In the genomic region with DNA sequence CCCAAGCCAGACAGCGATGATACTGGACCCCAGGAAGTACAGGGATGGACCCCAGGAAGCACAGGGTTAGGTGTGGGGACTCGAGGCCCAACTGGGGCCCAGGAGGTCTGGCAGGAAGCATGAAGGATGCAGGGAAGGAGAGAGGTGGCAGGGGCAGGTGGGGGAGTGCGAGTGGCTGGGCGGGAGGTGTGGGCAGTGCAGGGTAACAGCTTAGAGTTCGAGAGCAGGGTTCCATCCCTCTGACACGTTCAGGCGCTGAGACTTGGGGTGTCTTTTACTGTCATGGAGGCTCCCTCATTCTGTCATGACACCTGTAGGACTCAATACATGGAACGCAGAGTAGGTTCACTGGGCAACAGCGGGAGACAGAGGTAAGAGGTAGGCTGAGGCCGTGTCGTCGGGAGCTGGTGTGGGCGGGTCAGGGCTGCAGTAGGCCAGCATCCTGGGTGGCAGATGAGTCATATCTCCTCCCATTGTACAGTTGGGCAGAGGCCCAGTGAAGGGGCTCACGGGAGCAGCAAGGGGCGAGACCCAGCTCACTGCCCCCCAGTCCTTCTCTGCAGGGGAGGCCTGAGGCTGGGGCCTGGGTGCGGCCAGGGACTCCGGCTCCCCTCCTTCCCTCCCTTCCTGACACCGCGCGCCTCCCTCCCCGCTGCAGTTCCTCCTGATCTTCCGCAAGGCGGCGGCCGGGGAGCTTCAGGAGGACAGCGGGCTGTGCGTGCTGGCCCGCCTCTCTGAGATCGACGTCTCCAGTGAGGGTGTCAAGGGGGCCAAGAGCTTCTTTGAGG, we compare ENCODE assay signal across 9 cellular contexts. TPM values are rescaled to one million over a fixed set of nuclear protein-coding genes. Genes with fewer than 3 reads are reported as not detected.
DNase-seq lines count a peak whose midpoint lies in the region; ATAC-seq and TF ChIP-seq lines count a peak whose summit lies in the region.
"Had no signal": no experiment of that assay in that cellular context is flagged by ENCODE, and none has a peak within 500 bp of the region (broad histone marks: within the 10 kb centered on the region; RNA-seq: fewer than 3 reads in every experiment).

No MANE protein-coding gene starts in this region.

- no peak overlapping the region for H3K27ac ChIP-seq in effector memory CD4-positive, alpha-beta T cell (ENCODE audit: insufficient read depth, low read length, poor library complexity, severe bottlenecking)

- H3K4me1 ChIP-seq in effector memory CD4-positive, alpha-beta T cell (ENCODE audit: control insufficient read depth, insufficient read depth, low read length, poor library complexity, severe bottlenecking) = no peaks in the 10 kb centered on the region

- H3K9me3 ChIP-seq in effector memory CD4-positive, alpha-beta T cell (ENCODE audit: control insufficient read depth, low read length) = no peaks in the 10 kb centered on the region

- DNase-seq in Daoy (ENCODE audit: low read depth) = peak; percentile 73
- peak; percentile 46 for DNase-seq in occipital lobe (lab: John Stamatoyannopoulos, UW)
- DNase-seq in NCI-H1092 (lab: John Stamatoyannopoulos, UW) = no peak
- no peak for DNase-seq in activated gamma-delta T cell (lab: John Stamatoyannopoulos, UW)
- DNase-seq in glutamatergic neuron = no peak
- DNase-seq in effector memory CD4-positive, alpha-beta T cell = no peak

- H3K4me3 ChIP-seq in effector memory CD4-positive, alpha-beta T cell (ENCODE audit: insufficient read depth, low read depth, low read length, poor library complexity, severe bottlenecking) = no peak overlapping the region

- peaks cover 44% of the 10 kb centered on the region for H3K36me3 ChIP-seq in effector memory CD4-positive, alpha-beta T cell (ENCODE audit: control insufficient read depth, insufficient read depth, low read length)

- H3K9me3 Mint-ChIP-seq in glutamatergic neuron (ENCODE audit: unreplicated experiment) = peaks cover 2% of the 10 kb centered on the region

- ATAC-seq in SK-N-SH treated with all-trans-retinoic acid at 6 μM for 48 hours (peak; percentile 62), esophagus mucosa (peak; percentile 43)

- no peak overlapping the region for H3K4me3 Mint-ChIP-seq in glutamatergic neuron (ENCODE audit: unreplicated experiment)

- H3K27ac Mint-ChIP-seq in glutamatergic neuron (ENCODE audit: unreplicated experiment) = no peak overlapping the region

- H3K27me3 Mint-ChIP-seq in glutamatergic neuron (ENCODE audit: unreplicated experiment) = peaks cover 9% of the 10 kb centered on the region

- peaks cover 8% of the 10 kb centered on the region for H3K4me1 Mint-ChIP-seq in glutamatergic neuron (ENCODE audit: low read depth, unreplicated experiment)

- no peaks in the 10 kb centered on the region for H3K27me3 ChIP-seq in effector memory CD4-positive, alpha-beta T cell (replicated peaks; ENCODE audit: control insufficient read depth, insufficient read depth, low read length, poor library complexity, severe bottlenecking)

- no peaks in the 10 kb centered on the region for H3K36me3 Mint-ChIP-seq in glutamatergic neuron (ENCODE audit: unreplicated experiment)

- no peak for TF ChIP-seq CTCF in glutamatergic neuron (IDR thresholded peaks at IDR 0.05; ENCODE audit: partially characterized antibody, unreplicated experiment)

TF ChIP-seq in SK-N-SH treated with all-trans-retinoic acid at 6 μM for 48 hours, 23 proteins besides CTCF, POLR2A, EP300 and RAD21:
- TF ChIP-seq ZNF565 (CRISPR knock-in tag; conservative IDR thresholded peaks at IDR 0.05; ENCODE audit: low read depth) (no peak), ZFP30 (CRISPR knock-in tag; IDR thresholded peaks at IDR 0.05) (no peak), ESRRG (CRISPR knock-in tag; IDR thresholded peaks at IDR 0.05) (no peak), ZNF8 (CRISPR knock-in tag; IDR thresholded peaks at IDR 0.05) (no peak), TCF4 (CRISPR knock-in tag; IDR thresholded peaks at IDR 0.05; ENCODE audit: borderline replicate concordance) (no peak), RARB (CRISPR knock-in tag; IDR thresholded peaks at IDR 0.05) (no peak), ISL1 (CRISPR knock-in tag; IDR thresholded peaks at IDR 0.05) (no peak), ARNTL (CRISPR knock-in tag; IDR thresholded peaks at IDR 0.05; ENCODE audit: borderline replicate concordance, low read depth) (no peak), GLIS3 (CRISPR knock-in tag; IDR thresholded peaks at IDR 0.05) (no peak)
- TF ChIP-seq, protein P1, sequence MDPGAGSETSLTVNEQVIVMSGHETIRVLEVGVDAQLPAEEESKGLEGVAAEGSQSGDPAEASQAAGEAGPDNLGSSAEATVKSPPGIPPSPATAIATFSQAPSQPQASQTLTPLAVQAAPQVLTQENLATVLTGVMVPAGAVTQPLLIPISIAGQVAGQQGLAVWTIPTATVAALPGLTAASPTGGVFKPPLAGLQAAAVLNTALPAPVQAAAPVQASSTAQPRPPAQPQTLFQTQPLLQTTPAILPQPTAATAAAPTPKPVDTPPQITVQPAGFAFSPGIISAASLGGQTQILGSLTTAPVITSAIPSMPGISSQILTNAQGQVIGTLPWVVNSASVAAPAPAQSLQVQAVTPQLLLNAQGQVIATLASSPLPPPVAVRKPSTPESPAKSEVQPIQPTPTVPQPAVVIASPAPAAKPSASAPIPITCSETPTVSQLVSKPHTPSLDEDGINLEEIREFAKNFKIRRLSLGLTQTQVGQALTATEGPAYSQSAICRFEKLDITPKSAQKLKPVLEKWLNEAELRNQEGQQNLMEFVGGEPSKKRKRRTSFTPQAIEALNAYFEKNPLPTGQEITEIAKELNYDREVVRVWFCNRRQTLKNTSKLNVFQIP (CRISPR knock-in tag; IDR thresholded peaks at IDR 0.05; ENCODE audit: borderline replicate concordance, low read depth) = no peak
- TF ChIP-seq, protein P2, sequence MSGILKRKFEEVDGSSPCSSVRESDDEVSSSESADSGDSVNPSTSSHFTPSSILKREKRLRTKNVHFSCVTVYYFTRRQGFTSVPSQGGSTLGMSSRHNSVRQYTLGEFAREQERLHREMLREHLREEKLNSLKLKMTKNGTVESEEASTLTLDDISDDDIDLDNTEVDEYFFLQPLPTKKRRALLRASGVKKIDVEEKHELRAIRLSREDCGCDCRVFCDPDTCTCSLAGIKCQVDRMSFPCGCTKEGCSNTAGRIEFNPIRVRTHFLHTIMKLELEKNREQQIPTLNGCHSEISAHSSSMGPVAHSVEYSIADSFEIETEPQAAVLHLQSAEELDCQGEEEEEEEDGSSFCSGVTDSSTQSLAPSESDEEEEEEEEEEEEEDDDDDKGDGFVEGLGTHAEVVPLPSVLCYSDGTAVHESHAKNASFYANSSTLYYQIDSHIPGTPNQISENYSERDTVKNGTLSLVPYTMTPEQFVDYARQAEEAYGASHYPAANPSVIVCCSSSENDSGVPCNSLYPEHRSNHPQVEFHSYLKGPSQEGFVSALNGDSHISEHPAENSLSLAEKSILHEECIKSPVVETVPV (CRISPR knock-in tag; IDR thresholded peaks at IDR 0.05) = no peak

RNA-seq across cellular contexts. Expression of a gene that starts 11.6 kb away (rescaled TPM):
- total RNA-seq in Daoy (2014; rRNA removed; shearing (Covaris generic)) = 7.8 TPM in 1 of 2 replicates, not detected in the other
- total RNA-seq in esophagus mucosa (not detected), occipital lobe (not detected), glutamatergic neuron (ENCODE audit: unreplicated experiment) (not detected)
- total RNA-seq: LHCN-M2 had no signal

RNA-seq across cellular contexts. Expression of a gene that starts 17.0 kb away (rescaled TPM):
- total RNA-seq in Daoy (2014; rRNA removed; shearing (Covaris generic)) = 73.0 and 88.0 TPM in 2 replicates
- total RNA-seq in esophagus mucosa = 38.3 TPM
- 8.3 TPM for total RNA-seq in occipital lobe
- 2.6 TPM for total RNA-seq in glutamatergic neuron (ENCODE audit: unreplicated experiment)

RNA-seq across cellular contexts. Expression of a gene that starts 29.8 kb away (rescaled TPM):
- not detected in 2 replicates for total RNA-seq in Daoy (2014; rRNA removed; shearing (Covaris generic))
- 0.36 TPM for total RNA-seq in esophagus mucosa
- not detected for total RNA-seq in occipital lobe
- not detected for total RNA-seq in glutamatergic neuron (ENCODE audit: unreplicated experiment)
- total RNA-seq: LHCN-M2 had no signal

RNA-seq across cellular contexts. Expression of a gene that starts 49.2 kb away (rescaled TPM):
- not detected in 2 replicates for total RNA-seq in Daoy (2014; rRNA removed; shearing (Covaris generic))
- total RNA-seq in esophagus mucosa (not detected), occipital lobe (not detected), glutamatergic neuron (ENCODE audit: unreplicated experiment) (not detected)
- total RNA-seq: LHCN-M2 had no signal

Comparison
In these comparisons a context has a peak if more than half of its experiments do, and no peak if none do; other contexts are left out.
1. DNase-seq: peak in Daoy (single experiment) and occipital lobe (single experiment); none in NCI-H1092 (single experiment), activated gamma-delta T cell (single experiment), glutamatergic neuron (single experiment) and effector memory CD4-positive, alpha-beta T cell (0 of 3).